In genomic region chr3:124207873-124208473, GRCh38 we compare ENCODE assay signal across 13 cellular contexts.
A peak's percentile ranks its signal among the peaks of the same experiment; 100 is the strongest.
DNase-seq lines count a peak whose midpoint lies in the region; ATAC-seq, FAIRE-seq and TF ChIP-seq lines count a peak whose summit lies in the region.
"Had no signal": no experiment of that assay in that cellular context is flagged by ENCODE, and none has a peak within 500 bp of the region (broad histone marks: within the 10 kb centered on the region; RNA-seq: fewer than 3 reads in every experiment).

No MANE protein-coding gene starts in this region.

- peaks cover 0 to 2% (median 0%) of the 10 kb centered on the region in 6 donors for H3K9me3 Mint-ChIP-seq in immature natural killer cell

- H3K27me3 Mint-ChIP-seq in immature natural killer cell (ENCODE audit: low read depth in 3 of 3) = peaks cover under 1 to 11% (median 6%) of the 10 kb centered on the region in 3 donors

- H3K4me1 Mint-ChIP-seq in immature natural killer cell = no peaks in the 10 kb centered on the region

- TF ChIP-seq CTCF in body of pancreas (IDR thresholded peaks at IDR 0.05) = no peak

- peak; percentile 63 for FAIRE-seq in GM12892 (lab: Jason Lieb, UNC)
- FAIRE-seq: G401.6 had no signal

- H3K4me3 ChIP-seq in body of pancreas = no peak overlapping the region
- H3K4me3 ChIP-seq: HAP-1 had no signal

- DNase-seq in GM12892 (ENCODE audit: insufficient read length) (peak; percentile 3), GM19240 (ENCODE audit: insufficient read length, low spot score) (peak; percentile 33), body of pancreas (no peak), immature natural killer cell (no peak), OCI-M1 (lab: John Stamatoyannopoulos, UW) (no peak)
- no peak for DNase-seq in stimulated activated CD4-positive, alpha-beta T cell treated with anti-CD3 and anti-CD28 coated beads, Interleukin-4, amount 100 ng/mL, for 24 hours
- DNase-seq: activated CD4-positive, alpha-beta T cell treated with anti-CD3 and anti-CD28 coated beads, Interleukin-2, amount 50 U/mL, for 1 hour; activated gamma-delta T cell; NCI-H2029 had no signal

- intact Hi-C loops in body of pancreas (cut with DNase I) = no loop called here

- no peak overlapping the region for H3K27ac ChIP-seq in body of pancreas

- H3K36me3 ChIP-seq in body of pancreas (replicated peaks in 1 of 2; ENCODE audit: insufficient read depth in 1 of 2, low read depth in 2 of 2) = no peaks in the 10 kb centered on the region
- H3K36me3 ChIP-seq: HAP-1 had no signal

- TF ChIP-seq POLR2A in GM12892 (IDR thresholded peaks at IDR 0.05; ENCODE audit: low read depth, low read length) = 0 out of 2 replicates have a peak, but pooled peaks have one; percentile 22
- TF ChIP-seq POLR2A in body of pancreas (IDR thresholded peaks at IDR 0.05) = no peak

- H3K36me3 Mint-ChIP-seq in immature natural killer cell = no peaks in the 10 kb centered on the region

- WGBS in body of pancreas, 2 donors = 76 to 79% methylated on average over 5 of the region's 5 CpGs

- peak; percentile 92 for ATAC-seq in HG02610 (IDR thresholded peaks at IDR 0.05; ENCODE audit: unreplicated experiment)
- peak; percentile 89 for ATAC-seq in HG03432 (IDR thresholded peaks at IDR 0.05; ENCODE audit: unreplicated experiment)
- no peak for ATAC-seq in body of pancreas

- H3K27ac Mint-ChIP-seq in immature natural killer cell = no peak overlapping the region

- H3K9me3 ChIP-seq in body of pancreas = no peaks in the 10 kb centered on the region
- H3K9me3 ChIP-seq: HAP-1 had no signal

- H3K4me3 Mint-ChIP-seq in immature natural killer cell = no peak overlapping the region

- no peaks in the 10 kb centered on the region for H3K4me1 ChIP-seq in body of pancreas

- no peaks in the 10 kb centered on the region for H3K27me3 ChIP-seq in body of pancreas

Comparison
In these comparisons a context has a peak if more than half of its experiments do, and no peak if none do; other contexts are left out.
1. DNase-seq: peak in GM12892 (single experiment) and GM19240 (single experiment); none in body of pancreas (0 of 4), immature natural killer cell (0 of 3), stimulated activated CD4-positive, alpha-beta T cell treated with anti-CD3 and anti-CD28 coated beads, Interleukin-4, amount 100 ng/mL, for 24 hours (single experiment) and OCI-M1 (single experiment).